In the genomic region with DNA sequence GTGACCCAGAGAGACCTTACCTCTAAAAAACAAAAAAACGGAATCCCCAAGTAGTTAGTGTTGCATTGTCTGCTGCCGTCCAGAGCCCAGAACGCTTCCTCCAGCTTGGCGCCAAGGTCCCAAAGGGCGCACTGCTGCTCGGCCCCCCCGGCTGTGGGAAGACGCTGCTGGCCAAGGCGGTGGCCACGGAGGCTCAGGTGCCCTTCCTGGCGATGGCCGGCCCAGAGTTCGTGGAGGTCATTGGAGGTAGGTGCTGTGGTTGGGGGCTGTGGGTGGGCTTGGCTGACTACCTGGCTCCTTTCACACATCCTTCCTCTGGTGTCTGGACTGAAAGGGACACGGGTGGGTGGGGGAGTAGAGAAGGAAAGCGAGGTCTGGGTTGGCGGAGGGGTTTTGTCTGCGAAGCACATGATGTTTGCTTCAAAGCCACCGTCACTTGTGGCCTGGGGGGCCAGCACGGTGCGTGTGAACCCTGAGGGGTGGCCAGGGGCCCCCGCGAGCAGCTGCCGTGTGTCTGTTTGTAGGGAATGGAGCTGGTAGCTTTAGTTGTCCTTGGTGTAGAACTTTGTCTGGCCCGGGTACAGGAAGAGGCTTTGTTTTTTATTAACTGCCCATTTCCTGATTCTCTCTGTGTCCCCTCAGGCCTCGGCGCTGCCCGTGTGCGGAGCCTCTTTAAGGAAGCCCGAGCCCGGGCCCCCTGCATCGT, we compare ENCODE assay signal across 1 cellular context.
TF ChIP-seq lines count a peak whose summit lies in the region.

No MANE protein-coding gene starts in this region.

TF ChIP-seq in K562, 482 proteins besides CTCF, POLR2A, EP300 and RAD21:
- TF ChIP-seq HDAC1 (IDR thresholded peaks at IDR 0.05) (no peak), ZNF184 (CRISPR knock-in tag; IDR thresholded peaks at IDR 0.05) (0 out of 2 replicates have a peak, but pooled peaks have one; percentile 16), CBX8 (IDR thresholded peaks at IDR 0.05; ENCODE audit: borderline replicate concordance, extremely low read depth, low read depth, low read length, poor library complexity, severe bottlenecking) (no peak), SMARCA4 (IDR thresholded peaks at IDR 0.05) (no peak), PHF21A (IDR thresholded peaks at IDR 0.05; ENCODE audit: borderline replicate concordance, low read depth) (no peak), SREBF2 (CRISPR knock-in tag; IDR thresholded peaks at IDR 0.05) (no peak), ZNF561 (CRISPR knock-in tag; conservative IDR thresholded peaks at IDR 0.05) (no peak), PCBP1 (IDR thresholded peaks at IDR 0.05; ENCODE audit: low read depth, low read length, poor library complexity, severe bottlenecking) (no peak), POLR2G (IDR thresholded peaks at IDR 0.05; ENCODE audit: low read depth, low read length) (peak; percentile 52; the same call in 1 of the 2 replicates), MCM2 (IDR thresholded peaks at IDR 0.05; ENCODE audit: low read depth) (no peak), MCM7 (IDR thresholded peaks at IDR 0.05) (no peak), CREB3 (tag; conservative IDR thresholded peaks at IDR 0.05; ENCODE audit: low read depth) (no peak), HCFC1 (IDR thresholded peaks at IDR 0.05; ENCODE audit: low read depth, low read length) (no peak), HNRNPLL (IDR thresholded peaks at IDR 0.05; ENCODE audit: low read depth, low read length, poor library complexity, severe bottlenecking) (no peak), ZZZ3 (IDR thresholded peaks at IDR 0.05) (no peak), HBP1 (CRISPR knock-in tag; IDR thresholded peaks at IDR 0.05) (no peak), SFPQ (IDR thresholded peaks at IDR 0.05; ENCODE audit: low read depth, low read length) (no peak)
